In genomic region chr13:44141213-44141724, GRCh38 we compare ENCODE assay signal across 8 cellular contexts.
A peak's percentile ranks its signal among the peaks of the same experiment; 100 is the strongest.
DNase-seq lines count a peak whose midpoint lies in the region; ATAC-seq, FAIRE-seq and TF ChIP-seq lines count a peak whose summit lies in the region.

No MANE protein-coding gene starts in this region.

- H3K79me2 ChIP-seq in ACC112 (ENCODE audit: control insufficient read depth, insufficient read depth, low read length, unreplicated experiment) (no peaks in the 10 kb centered on the region), keratinocyte (ENCODE audit: control insufficient read depth, insufficient read depth, low read length) (no peaks in the 10 kb centered on the region)

- dilution Hi-C loops in keratinocyte (cut with MboI; ENCODE audit: extremely low pct_ligation_motif_present, low sequenced_read_pairs) = no loop called here

- peak overlapping the region; percentile 81 for H3K4me3 ChIP-seq in ACC112 (ENCODE audit: low read depth, low read length)
- peak overlapping the region; percentile 79 for H3K4me3 ChIP-seq in adipocyte (ENCODE audit: low read length)
- peak overlapping the region; percentile 50 to 71 (median 63) for H3K4me3 ChIP-seq in keratinocyte (ENCODE audit: control insufficient read depth in 2 of 3, extremely low read depth in 1 of 3, insufficient read depth in 2 of 3, low read depth in 1 of 3, low read length in 3 of 3)
- H3K4me3 ChIP-seq in stomach = peak overlapping the region; percentile 32 to 52 (median 50)

- peaks cover 15% of the 10 kb centered on the region for H3K4me1 Mint-ChIP-seq in HFFc6 (ENCODE audit: low read depth)

- FAIRE-seq in keratinocyte (lab: Jason Lieb, UNC) = peak; percentile 81

- no peaks in the 10 kb centered on the region for H3K9me1 ChIP-seq in keratinocyte (ENCODE audit: control insufficient read depth, extremely low read depth, insufficient read depth, low read length)

- no peaks in the 10 kb centered on the region for H4K20me1 ChIP-seq in keratinocyte (ENCODE audit: control insufficient read depth, extremely low read depth, insufficient read depth, low read length)

- H3K4me1 ChIP-seq in ACC112 (ENCODE audit: control insufficient read depth, insufficient read depth, low read length, unreplicated experiment) (peaks cover 19% of the 10 kb centered on the region), adipocyte (ENCODE audit: control insufficient read depth, insufficient read depth, low read length) (peaks cover 13% of the 10 kb centered on the region), keratinocyte (ENCODE audit: control insufficient read depth, extremely low read depth, insufficient read depth, low read length) (peaks cover 25% of the 10 kb centered on the region), stomach (peaks cover 12 to 42% (median 18%) of the 10 kb centered on the region in 4 donors)

- peak overlapping the region; percentile 88 for H3K4me3 Mint-ChIP-seq in HFFc6

- peaks cover 15% of the 10 kb centered on the region for H3K27me3 Mint-ChIP-seq in HFFc6 (ENCODE audit: insufficient read depth)

- peak overlapping the region; percentile 96 for H3K4me2 ChIP-seq in keratinocyte (ENCODE audit: control insufficient read depth, extremely low read depth, insufficient read depth, low read depth, low read length)

- H2AFZ ChIP-seq in ACC112 (ENCODE audit: low read length, unreplicated experiment) (peak overlapping the region; percentile 46), keratinocyte (ENCODE audit: control insufficient read depth, low read length) (peak overlapping the region; percentile 89)

- H3K9ac ChIP-seq in adipocyte (ENCODE audit: low read length) = peak overlapping the region; percentile 91
- H3K9ac ChIP-seq in keratinocyte (ENCODE audit: control insufficient read depth, extremely low read depth, insufficient read depth, low read length) = peak overlapping the region; percentile 97

- no peak for TF ChIP-seq EP300 in stomach (IDR thresholded peaks at IDR 0.05)

- H3K27ac Mint-ChIP-seq in HFFc6 = peak overlapping the region; percentile 90

- H3K36me3 Mint-ChIP-seq in HFFc6 (ENCODE audit: low read depth) = no peaks in the 10 kb centered on the region

- intact Hi-C loops in stomach (cut with DNase I; ENCODE audit: low total_unique reads) = no loop called here

- H3K9me3 ChIP-seq in adipocyte (ENCODE audit: control insufficient read depth, low read length) (no peaks in the 10 kb centered on the region), keratinocyte (ENCODE audit: control insufficient read depth, low read depth, low read length) (no peaks in the 10 kb centered on the region), stomach (no peaks in the 10 kb centered on the region)

- H3K27ac ChIP-seq in ACC112 (ENCODE audit: low read depth, low read length) (peak overlapping the region; percentile 86), keratinocyte (ENCODE audit: control insufficient read depth, insufficient read depth, low read length) (peak overlapping the region; percentile 96), stomach (peak overlapping the region; percentile 90 to 97 (median 93))

- DNase-seq in HFFc6 = no peak
- DNase-seq in adipocyte (ENCODE audit: low read depth) = peak; percentile 21
- DNase-seq in keratinocyte (ENCODE audit: low read depth, low spot score) = no peak
- no peak for DNase-seq in stomach

- H3K27me3 ChIP-seq in ACC112 (ENCODE audit: insufficient read depth, low read length) (no peaks in the 10 kb centered on the region), adipocyte (replicated peaks; ENCODE audit: control insufficient read depth, insufficient read depth, low read length) (no peaks in the 10 kb centered on the region), keratinocyte (ENCODE audit: control insufficient read depth, extremely low read depth, insufficient read depth, low read length) (no peaks in the 10 kb centered on the region), stomach (no peaks in the 10 kb centered on the region)

- H3K9me3 Mint-ChIP-seq in HFFc6 = no peaks in the 10 kb centered on the region

- WGBS in stomach, 5 donors = 21 to 35% (median 25%) methylated on average over 11 of the region's 11 CpGs

- ATAC-seq in HG03135 (IDR thresholded peaks at IDR 0.05; ENCODE audit: unreplicated experiment) (no peak), HG03378 (IDR thresholded peaks at IDR 0.05; ENCODE audit: unreplicated experiment) (no peak), HG03565 (IDR thresholded peaks at IDR 0.05; ENCODE audit: unreplicated experiment) (no peak)

- TF ChIP-seq CTCF in HFFc6 (IDR thresholded peaks at IDR 0.05) = no peak
- no peak for TF ChIP-seq CTCF in keratinocyte (optimal IDR thresholded peaks at IDR 0.05 in 1 of 3, IDR thresholded peaks at IDR 0.05 in 1 of 3, conservative IDR thresholded peaks at IDR 0.05 in 1 of 3; ENCODE audit: extremely low read depth in 1 of 3, insufficient read depth in 2 of 3, low read length in 3 of 3)
- TF ChIP-seq CTCF in stomach (IDR thresholded peaks at IDR 0.05) = no peak

- H3K36me3 ChIP-seq in ACC112 (ENCODE audit: insufficient read depth, low read length) (no peaks in the 10 kb centered on the region), adipocyte (ENCODE audit: control insufficient read depth, insufficient read depth, low read length, severe bottlenecking) (no peaks in the 10 kb centered on the region), keratinocyte (ENCODE audit: control insufficient read depth in 2 of 2, extremely low read depth in 1 of 2, insufficient read depth in 2 of 2, low read length in 2 of 2) (no peaks in the 10 kb centered on the region), stomach (no peaks in the 10 kb centered on the region)

- no peak for TF ChIP-seq POLR2A in stomach (IDR thresholded peaks at IDR 0.05)
